In genomic region chr4:184902550-184902949, GRCh38 we compare ENCODE assay signal across 22 cellular contexts.
DNase-seq lines count a peak whose midpoint lies in the region; ATAC-seq and TF ChIP-seq lines count a peak whose summit lies in the region.
"Had no signal": no experiment of that assay in that cellular context is flagged by ENCODE, and none has a peak within 500 bp of the region (broad histone marks: within the 10 kb centered on the region; RNA-seq: fewer than 3 reads in every experiment).

No MANE protein-coding gene starts in this region.

- peaks cover 5 to 50% (median 28%) of the 10 kb centered on the region in 4 donors for H3K4me1 ChIP-seq in liver (ENCODE audit: control insufficient read depth in 4 of 4, insufficient read depth in 4 of 4, low read length in 3 of 4)
- H3K4me1 ChIP-seq: BE2C had no signal

- no peak for DNase-seq in left lobe of liver (ENCODE audit: low spot score)
- DNase-seq in T-helper 2 cell = no peak
- DNase-seq: 8988T; ACHN; BE2C; C1 segment of cervical spinal cord; CD4-positive, alpha-beta memory T cell; CD4-positive, CD25-positive, alpha-beta regulatory T cell; CD8-positive, alpha-beta memory T cell; COR-L47; DMS 273 treated with DMSO at 0.1 percent for 48 hours; DMS153; DMS53; DMS79; DND-41; EL; GDM1 had no signal

- peak; percentile 24 for ATAC-seq in left lobe of liver
- ATAC-seq in HG03095 (IDR thresholded peaks at IDR 0.05; ENCODE audit: unreplicated experiment) = no peak
- no peak for ATAC-seq in HG03196 (IDR thresholded peaks at IDR 0.05; ENCODE audit: unreplicated experiment)
- ATAC-seq: GM12878 had no signal

- peak overlapping the region; percentile 64 to 79 for H3K27ac ChIP-seq in liver (ENCODE audit: low read depth in 1 of 2, low read length in 2 of 2)
- H3K27ac ChIP-seq: BLaER1 had no signal

- TF ChIP-seq RAD21 in liver (IDR thresholded peaks at IDR 0.05) = peak; percentile 36 to 60

- H3K4me3 ChIP-seq in liver (ENCODE audit: low read depth in 1 of 3, low read length in 3 of 3) = no peak overlapping the region
- H3K4me3 ChIP-seq: BLaER1, GM12878 had no signal

- TF ChIP-seq CTCF in liver (IDR thresholded peaks at IDR 0.05; ENCODE audit: low read depth, low read length, missing input control) = no peak

- H3K27me3 ChIP-seq in liver (ENCODE audit: control insufficient read depth in 4 of 4, insufficient read depth in 4 of 4, low read length in 3 of 4) = no peaks in the 10 kb centered on the region
- H3K27me3 ChIP-seq: BE2C, BLaER1 had no signal

- H3K36me3 ChIP-seq in liver (ENCODE audit: control insufficient read depth in 4 of 4, insufficient read depth in 3 of 4, low read depth in 1 of 4, low read length in 3 of 4) = no peaks in the 10 kb centered on the region
- H3K36me3 ChIP-seq: BE2C, BLaER1 had no signal

- H3K9me3 ChIP-seq in liver (ENCODE audit: control insufficient read depth in 4 of 4, low read length in 3 of 4) = no peaks in the 10 kb centered on the region
- H3K9me3 ChIP-seq: BE2C had no signal

- 69% methylated on average over 2 of the region's 2 CpGs for WGBS in liver

- H3K9ac ChIP-seq in liver (ENCODE audit: low read depth in 1 of 2, low read length in 2 of 2) = peak overlapping the region in 1 of 2 donors; percentile 32
- H3K9ac ChIP-seq: BLaER1 had no signal

TF ChIP-seq in liver, 16 proteins besides CTCF, POLR2A, EP300 and RAD21:
- no peak for TF ChIP-seq FOXA2 (IDR thresholded peaks at IDR 0.05)
- TF ChIP-seq ATF3 (IDR thresholded peaks at IDR 0.05) = no peak
- TF ChIP-seq REST (IDR thresholded peaks at IDR 0.05) = no peak
- peak; percentile 75 to 87 for TF ChIP-seq RXRA (IDR thresholded peaks at IDR 0.05)
- TF ChIP-seq JUND (IDR thresholded peaks at IDR 0.05) = peak in 1 of 2 donors; percentile 51
- peak; percentile 39 for TF ChIP-seq ZBTB33 (IDR thresholded peaks at IDR 0.05)
- peak; percentile 26 for TF ChIP-seq YY1 (IDR thresholded peaks at IDR 0.05)
- peak; percentile 68 for TF ChIP-seq MAX (IDR thresholded peaks at IDR 0.05)
- no peak for TF ChIP-seq FOXA1 (IDR thresholded peaks at IDR 0.05)
- peak; percentile 68 for TF ChIP-seq SP1 (IDR thresholded peaks at IDR 0.05)
- TF ChIP-seq HNF4A (conservative IDR thresholded peaks at IDR 0.05) = peak; percentile 72 to 85
- peak; percentile 26 for TF ChIP-seq HNF4G (IDR thresholded peaks at IDR 0.05)
- peak in 1 of 2 donors; percentile 28 for TF ChIP-seq GABPA (IDR thresholded peaks at IDR 0.05 in 1 of 2, conservative IDR thresholded peaks at IDR 0.05 in 1 of 2)
- TF ChIP-seq NR2F2 (IDR thresholded peaks at IDR 0.05) = peak; percentile 98
- TF ChIP-seq TAF1 (conservative IDR thresholded peaks at IDR 0.05) = no peak
- TF ChIP-seq EGR1 (IDR thresholded peaks at IDR 0.05; ENCODE audit: low read depth in 2 of 2) = peak in 1 of 2 donors; percentile 56
